2 cellular contexts compared by ENCODE assay signal in the genomic region with DNA sequence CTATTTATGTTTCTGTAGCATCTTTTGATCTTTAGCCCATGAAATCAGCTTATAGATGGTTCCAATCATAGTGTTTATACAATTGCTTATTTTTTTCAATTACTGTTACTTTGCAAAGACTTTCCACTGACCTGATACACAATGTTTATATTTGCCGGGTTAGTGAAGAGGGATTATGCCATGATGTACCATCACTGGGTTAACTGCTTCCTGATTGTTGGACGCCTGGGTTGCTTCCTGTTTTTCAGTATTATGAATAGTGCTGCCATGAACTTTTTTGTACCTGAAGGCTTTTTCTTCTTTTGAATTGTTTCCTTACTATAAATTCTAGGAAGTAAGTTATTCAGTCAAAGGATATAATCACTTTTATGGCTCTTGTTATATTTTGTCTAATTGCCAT.
TF ChIP-seq lines count a peak whose summit lies in the region.

No MANE protein-coding gene starts in this region.

TF ChIP-seq in HCT116, 20 proteins besides CTCF, POLR2A, EP300 and RAD21:
- TF ChIP-seq SRF (IDR thresholded peaks at IDR 0.05; ENCODE audit: low read depth), result no peak
- TF ChIP-seq, protein P1, sequence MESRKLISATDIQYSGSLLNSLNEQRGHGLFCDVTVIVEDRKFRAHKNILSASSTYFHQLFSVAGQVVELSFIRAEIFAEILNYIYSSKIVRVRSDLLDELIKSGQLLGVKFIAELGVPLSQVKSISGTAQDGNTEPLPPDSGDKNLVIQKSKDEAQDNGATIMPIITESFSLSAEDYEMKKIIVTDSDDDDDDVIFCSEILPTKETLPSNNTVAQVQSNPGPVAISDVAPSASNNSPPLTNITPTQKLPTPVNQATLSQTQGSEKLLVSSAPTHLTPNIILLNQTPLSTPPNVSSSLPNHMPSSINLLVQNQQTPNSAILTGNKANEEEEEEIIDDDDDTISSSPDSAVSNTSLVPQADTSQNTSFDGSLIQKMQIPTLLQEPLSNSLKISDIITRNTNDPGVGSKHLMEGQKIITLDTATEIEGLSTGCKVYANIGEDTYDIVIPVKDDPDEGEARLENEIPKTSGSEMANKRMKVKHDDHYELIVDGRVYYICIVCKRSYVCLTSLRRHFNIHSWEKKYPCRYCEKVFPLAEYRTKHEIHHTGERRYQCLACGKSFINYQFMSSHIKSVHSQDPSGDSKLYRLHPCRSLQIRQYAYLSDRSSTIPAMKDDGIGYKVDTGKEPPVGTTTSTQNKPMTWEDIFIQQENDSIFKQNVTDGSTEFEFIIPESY (IDR thresholded peaks at IDR 0.05; ENCODE audit: extremely low read depth, insufficient replicate concordance, low read length), result no peak
- TF ChIP-seq TCF7L2 (IDR thresholded peaks at IDR 0.05; ENCODE audit: borderline replicate concordance, extremely low read depth, insufficient read depth, insufficient read length), result no peak
- TF ChIP-seq MAX (IDR thresholded peaks at IDR 0.05), result no peak
- no peak for TF ChIP-seq CBX3 (IDR thresholded peaks at IDR 0.05; ENCODE audit: low read depth)

TF ChIP-seq in endothelial cell of umbilical vein, 7 proteins besides CTCF, POLR2A, EP300 and RAD21:
- TF ChIP-seq MAX (IDR thresholded peaks at IDR 0.05; ENCODE audit: insufficient read depth, insufficient read length) (no peak), EZH2 (IDR thresholded peaks at IDR 0.05; ENCODE audit: borderline replicate concordance, low read depth, low read length, severe bottlenecking) (no peak), JUN (IDR thresholded peaks at IDR 0.05; ENCODE audit: borderline replicate concordance, insufficient read depth, insufficient read length, low read depth) (no peak), MYC (IDR thresholded peaks at IDR 0.05; ENCODE audit: low read depth, low read length) (no peak), POLR2AphosphoS5 (IDR thresholded peaks at IDR 0.05; ENCODE audit: insufficient read depth, low read depth, low read length) (no peak), GATA2 (IDR thresholded peaks at IDR 0.05; ENCODE audit: insufficient read depth, insufficient read length, low read depth, low read length) (no peak), FOS (IDR thresholded peaks at IDR 0.05; ENCODE audit: borderline replicate concordance, insufficient read depth, low read length) (no peak)
